24 cellular contexts compared by ENCODE assay signal in the genomic region with DNA sequence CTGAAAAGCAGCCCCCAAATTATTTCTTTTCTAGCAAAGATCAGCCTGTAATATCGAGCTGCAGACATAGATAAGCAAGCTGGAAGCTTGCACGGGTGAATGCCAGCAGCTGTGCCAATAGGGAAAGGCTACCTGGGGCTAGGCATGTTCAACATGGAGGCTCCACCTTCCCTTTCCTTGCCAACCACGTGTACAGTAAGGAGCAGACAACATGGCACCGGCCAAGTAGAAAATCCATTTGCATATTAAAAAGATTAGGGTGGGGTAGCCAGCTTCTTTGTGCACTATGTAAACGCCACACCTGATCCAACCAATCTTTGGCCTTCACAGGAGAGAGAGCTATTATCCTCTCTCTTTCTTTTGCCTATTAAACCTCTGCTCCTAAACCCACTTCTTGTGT. TPM values are rescaled to one million over a fixed set of nuclear protein-coding genes. Genes with fewer than 3 reads are reported as not detected.
DNase-seq lines count a peak whose midpoint lies in the region; ATAC-seq and TF ChIP-seq lines count a peak whose summit lies in the region.
"Had no signal": no experiment of that assay in that cellular context is flagged by ENCODE, and none has a peak within 500 bp of the region (broad histone marks: within the 10 kb centered on the region; RNA-seq: fewer than 3 reads in every experiment).

No MANE protein-coding gene starts in this region.

- in situ Hi-C loops in HAP-1 (cut with MboI; ENCODE audit: low sequenced_read_pairs) (no loop called here), gastrocnemius medialis (cut with MboI; ENCODE audit: low sequenced_read_pairs in 4 of 4) (no loop called here)

- H3K9me3 ChIP-seq in HAP-1 = peaks cover 3% of the 10 kb centered on the region; the same call in 1 of the 2 replicates
- no peaks in the 10 kb centered on the region for H3K9me3 ChIP-seq in CD8-positive, alpha-beta memory T cell (ENCODE audit: low read length)
- no peaks in the 10 kb centered on the region for H3K9me3 ChIP-seq in gastrocnemius medialis
- H3K9me3 ChIP-seq: upper lobe of left lung had no signal

- H3K4me3 Mint-ChIP-seq in CD8-positive, alpha-beta memory T cell = no peak overlapping the region
- H3K4me3 Mint-ChIP-seq: activated naive CD8-positive, alpha-beta T cell treated with anti-CD3 and anti-CD28 coated beads, Interleukin-2, amount 10 ng/mL, durations not matched to agents 7 days and 5 days; CD4-positive, alpha-beta T cell; central memory CD8-positive, alpha-beta T cell had no signal

- H3K36me3 Mint-ChIP-seq in CD8-positive, alpha-beta memory T cell = no peaks in the 10 kb centered on the region
- H3K36me3 Mint-ChIP-seq: activated naive CD8-positive, alpha-beta T cell treated with anti-CD3 and anti-CD28 coated beads, Interleukin-2, amount 10 ng/mL, durations not matched to agents 7 days and 5 days had no signal

- peak; percentile 74 for ATAC-seq in left colon
- ATAC-seq in gastrocnemius medialis = no peak
- ATAC-seq: Panc1 had no signal

- no peak for TF ChIP-seq POLR2A in gastrocnemius medialis (IDR thresholded peaks at IDR 0.05)

- DNase-seq in DMS 273 (lab: John Stamatoyannopoulos, UW; ENCODE audit: unreplicated experiment) (peak; percentile 19), DMS 273 treated with DMSO at 0.1 percent for 48 hours (lab: John Stamatoyannopoulos, UW) (no peak), HAP-1 (ENCODE audit: low spot score in 2 of 2) (peak; percentile 73 to 90), NCI-H69 (lab: John Stamatoyannopoulos, UW) (peak; percentile 47), left colon (no peak), gastrocnemius medialis (no peak)
- DNase-seq in CD8-positive, alpha-beta memory T cell = no peak
- no peak for DNase-seq in activated T-cell treated with anti-CD3 and anti-CD28 coated beads, Interleukin-2, amount 50 U/mL, for 48 hours
- DNase-seq: activated CD4-positive, alpha-beta T cell treated with anti-CD3 and anti-CD28 coated beads, Interleukin-2, amount 50 U/mL, for 48 hours; activated CD4-positive, CD25-positive, alpha-beta regulatory T cell; activated CD8-positive, alpha-beta memory T cell treated with anti-CD3 and anti-CD28 coated beads, Interleukin-2, amount 50 U/mL, for 4 hours; activated naive CD8-positive, alpha-beta T cell treated with anti-CD3 and anti-CD28 coated beads, Interleukin-2, amount 10 ng/mL, durations not matched to agents 7 days and 5 days; CD4-positive, alpha-beta T cell; DMS79; GM23248; kidney; mammary epithelial cell; NCI-H2107; SHP77 treated with DMSO at 0.1 percent for 48 hours; upper lobe of left lung had no signal

- CTCF ChIA-PET in CD8-positive, alpha-beta memory T cell (lab: Charles Lee) = no interaction called here

- H3K36me3 ChIP-seq in HAP-1 (replicated peaks) (no peaks in the 10 kb centered on the region), gastrocnemius medialis (no peaks in the 10 kb centered on the region)
- H3K36me3 ChIP-seq in CD8-positive, alpha-beta memory T cell (ENCODE audit: insufficient read depth, low read length) = no peaks in the 10 kb centered on the region
- H3K36me3 ChIP-seq: upper lobe of left lung had no signal

- no peaks in the 10 kb centered on the region for H3K4me1 Mint-ChIP-seq in CD8-positive, alpha-beta memory T cell
- H3K4me1 Mint-ChIP-seq: activated naive CD8-positive, alpha-beta T cell treated with anti-CD3 and anti-CD28 coated beads, Interleukin-2, amount 10 ng/mL, durations not matched to agents 7 days and 5 days; central memory CD8-positive, alpha-beta T cell had no signal

- H3K27me3 ChIP-seq in HAP-1 (ENCODE audit: low read depth) (no peaks in the 10 kb centered on the region), gastrocnemius medialis (peaks cover 0 to 3% (median 0%) of the 10 kb centered on the region in 3 donors)
- no peaks in the 10 kb centered on the region for H3K27me3 ChIP-seq in CD8-positive, alpha-beta memory T cell (ENCODE audit: insufficient read depth, low read length, poor library complexity, severe bottlenecking)
- H3K27me3 ChIP-seq: upper lobe of left lung had no signal

- H3K27me3 Mint-ChIP-seq in CD8-positive, alpha-beta memory T cell = peaks cover 15 to 41% of the 10 kb centered on the region in 2 donors

- peaks cover 14% of the 10 kb centered on the region for H3K4me1 ChIP-seq in HAP-1
- no peaks in the 10 kb centered on the region for H3K4me1 ChIP-seq in CD8-positive, alpha-beta memory T cell (ENCODE audit: insufficient read depth, low read length)
- H3K4me1 ChIP-seq in gastrocnemius medialis = no peaks in the 10 kb centered on the region
- H3K4me1 ChIP-seq: upper lobe of left lung had no signal

- no peak for TF ChIP-seq CTCF in gastrocnemius medialis (IDR thresholded peaks at IDR 0.05 in 4 of 5, conservative IDR thresholded peaks at IDR 0.05 in 1 of 5)

- POLR2A ChIA-PET in CD8-positive, alpha-beta memory T cell (lab: Charles Lee) = no interaction called here

- H3K9me3 Mint-ChIP-seq in CD8-positive, alpha-beta memory T cell = no peaks in the 10 kb centered on the region
- H3K9me3 Mint-ChIP-seq: activated naive CD8-positive, alpha-beta T cell treated with anti-CD3 and anti-CD28 coated beads, Interleukin-2, amount 10 ng/mL, durations not matched to agents 7 days and 5 days; central memory CD8-positive, alpha-beta T cell had no signal

- intact Hi-C loops in left colon (cut with DNase I, micrococcal nuclease) = no loop called here
- intact Hi-C loops in gastrocnemius medialis (cut with DNase I; ENCODE audit: low total_unique reads) = no loop called here

- no peak overlapping the region for H3K27ac ChIP-seq in CD8-positive, alpha-beta memory T cell (ENCODE audit: low read depth, low read length)
- H3K27ac ChIP-seq in gastrocnemius medialis = no peak overlapping the region
- H3K27ac ChIP-seq: 22Rv1, GM23248, KMS-11, upper lobe of left lung had no signal

- no peak overlapping the region for H3K27ac Mint-ChIP-seq in CD8-positive, alpha-beta memory T cell
- H3K27ac Mint-ChIP-seq: activated naive CD8-positive, alpha-beta T cell treated with anti-CD3 and anti-CD28 coated beads, Interleukin-2, amount 10 ng/mL, durations not matched to agents 7 days and 5 days; CD4-positive, alpha-beta T cell had no signal

- no peak overlapping the region for H3K4me3 ChIP-seq in HAP-1
- no peak overlapping the region for H3K4me3 ChIP-seq in CD8-positive, alpha-beta memory T cell (ENCODE audit: low read length)
- H3K4me3 ChIP-seq in gastrocnemius medialis = no peak overlapping the region
- H3K4me3 ChIP-seq: GM23248, upper lobe of left lung had no signal

RNA-seq across cellular contexts. Expression of a gene that starts 56.7 kb away (rescaled TPM):
- 10 to 100 TPM; 33.4 to 37.4 TPM for total RNA-seq in left colon
- 10 to 100 TPM; 52.0 to 59.4 TPM for total RNA-seq in CD8-positive, alpha-beta memory T cell
- polyA plus RNA-seq in CD8-positive, alpha-beta memory T cell = 22.4 TPM
- 10 to 100 TPM; 22.4 to 29.7 (median 27.9) TPM for total RNA-seq in gastrocnemius medialis

Comparison
In these comparisons a context has a peak if more than half of its experiments do, and no peak if none do; other contexts are left out.
1. DNase-seq: peak in DMS 273 (single experiment), HAP-1 (2 of 2) and NCI-H69 (single experiment); none in DMS 273 treated with DMSO at 0.1 percent for 48 hours (single experiment), left colon (0 of 2), CD8-positive, alpha-beta memory T cell (0 of 5), activated T-cell treated with anti-CD3 and anti-CD28 coated beads, Interleukin-2, amount 50 U/mL, for 48 hours (0 of 2) and gastrocnemius medialis (0 of 2).